In the genomic region with DNA sequence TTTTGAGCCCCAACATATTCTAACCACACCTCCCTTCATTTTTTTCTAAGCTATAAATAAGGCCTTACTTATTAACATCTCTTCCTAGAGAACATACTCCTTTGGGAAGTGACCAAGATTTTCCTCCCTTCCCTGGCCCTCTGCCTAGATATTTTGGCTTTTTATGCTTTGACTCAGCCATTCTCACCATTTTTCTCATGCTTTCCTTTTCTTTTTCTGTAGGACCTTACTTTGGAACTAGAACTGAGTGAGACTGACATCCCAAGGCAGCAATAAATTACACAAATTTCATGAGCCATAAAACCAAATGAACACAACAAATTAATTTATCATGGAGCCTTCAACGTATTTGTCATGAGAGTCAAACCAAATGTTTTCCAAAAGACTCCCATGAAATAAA, we compare ENCODE assay signal across 13 cellular contexts.
A peak's percentile ranks its signal among the peaks of the same experiment; 100 is the strongest.
DNase-seq lines count a peak whose midpoint lies in the region; ATAC-seq and TF ChIP-seq lines count a peak whose summit lies in the region.
"Had no signal": no experiment of that assay in that cellular context is flagged by ENCODE, and none has a peak within 500 bp of the region (broad histone marks: within the 10 kb centered on the region; RNA-seq: fewer than 3 reads in every experiment).

No MANE protein-coding gene starts in this region.

- H2BK12ac ChIP-seq in H9 (ENCODE audit: insufficient read length, low read depth, low read length), result no peak overlapping the region

- no peaks in the 10 kb centered on the region for H3K27me3 Mint-ChIP-seq in H9 (ENCODE audit: low read depth)
- H3K27me3 Mint-ChIP-seq in stimulated activated memory B cell treated with anti-CD40 and anti-IgM and Interleukin-4, amounts not matched to agents 10 μg/mL and 1 μg/mL and 100 μg/mL, for 72 hours, result peaks cover 26% of the 10 kb centered on the region

- no peaks in the 10 kb centered on the region for H3K23me2 ChIP-seq in H9 (ENCODE audit: insufficient read length, low read depth, low read length, poor library complexity, severe bottlenecking)

- H2BK15ac ChIP-seq in H9 (ENCODE audit: low read depth, low read length), result no peak overlapping the region

- H3K4me3 ChIP-seq in fibroblast of the aortic adventitia (ENCODE audit: low read depth, low read length) (no peak overlapping the region), skeletal muscle cell (ENCODE audit: low read depth, low read length) (no peak overlapping the region), esophagus muscularis mucosa (no peak overlapping the region)

- H3K27ac ChIP-seq in esophagus muscularis mucosa (replicated peaks in 1 of 4), result peak overlapping the region in 1 of 4 donors; percentile 9
- H3K27ac ChIP-seq in H9 (ENCODE audit: insufficient read length, low read depth, low read length), result no peak overlapping the region

- H3K56ac ChIP-seq in H9 (ENCODE audit: insufficient read length, low read depth, low read length), result no peak overlapping the region

- H2BK5ac ChIP-seq in H9 (ENCODE audit: insufficient read length, low read length), result no peak overlapping the region

- no peaks in the 10 kb centered on the region for H3K79me1 ChIP-seq in H9 (ENCODE audit: insufficient read depth, low read depth, low read length, poor library complexity, severe bottlenecking)

- ATAC-seq in SK-N-SH treated with all-trans-retinoic acid at 6 μM for 48 hours, result peak; percentile 66
- ATAC-seq in GM18861 (IDR thresholded peaks at IDR 0.05; ENCODE audit: unreplicated experiment), result no peak
- ATAC-seq in stimulated activated memory B cell treated with anti-CD40 and anti-IgM and Interleukin-4, amounts not matched to agents 10 μg/mL and 1 μg/mL and 100 μg/mL, for 72 hours, result no peak

- no peaks in the 10 kb centered on the region for H4K20me1 ChIP-seq in H9 (ENCODE audit: control insufficient read depth, insufficient read depth, insufficient read length)

- H3K36me3 Mint-ChIP-seq in H9 (ENCODE audit: insufficient read depth in 1 of 3, low read depth in 3 of 3), result no peaks in the 10 kb centered on the region
- H3K36me3 Mint-ChIP-seq in stimulated activated memory B cell treated with anti-CD40 and anti-IgM and Interleukin-4, amounts not matched to agents 10 μg/mL and 1 μg/mL and 100 μg/mL, for 72 hours, result no peaks in the 10 kb centered on the region

- H2BK120ac ChIP-seq in H9 (ENCODE audit: low read depth, low read length, poor library complexity, severe bottlenecking), result no peak overlapping the region

- no peaks in the 10 kb centered on the region for H3K79me2 ChIP-seq in H9 (ENCODE audit: insufficient read depth, low read length)

- no peak overlapping the region for H3K4me3 Mint-ChIP-seq in H9
- H3K4me3 Mint-ChIP-seq in stimulated activated memory B cell treated with anti-CD40 and anti-IgM and Interleukin-4, amounts not matched to agents 10 μg/mL and 1 μg/mL and 100 μg/mL, for 72 hours, result no peak overlapping the region

- H3K36me3 ChIP-seq in esophagus muscularis mucosa, result no peaks in the 10 kb centered on the region

- H3K27me3 ChIP-seq in esophagus muscularis mucosa (no peaks in the 10 kb centered on the region), H9 (ENCODE audit: insufficient read depth, low read length) (no peaks in the 10 kb centered on the region)

- H3K23ac ChIP-seq in H9 (ENCODE audit: insufficient read length, low read depth, low read length), result no peak overlapping the region

- no peaks in the 10 kb centered on the region for H3K9me3 Mint-ChIP-seq in H9
- no peaks in the 10 kb centered on the region for H3K9me3 Mint-ChIP-seq in stimulated activated memory B cell treated with anti-CD40 and anti-IgM and Interleukin-4, amounts not matched to agents 10 μg/mL and 1 μg/mL and 100 μg/mL, for 72 hours

- no peak overlapping the region for H4K8ac ChIP-seq in H9 (replicated peaks; ENCODE audit: insufficient read length, low read depth, low read length)

- H2AFZ ChIP-seq in H9 (ENCODE audit: low read length), result no peak overlapping the region

- H3K4me1 Mint-ChIP-seq in H9, result peaks cover 3 to 7% of the 10 kb centered on the region in 2 experiments
- H3K4me1 Mint-ChIP-seq in stimulated activated memory B cell treated with anti-CD40 and anti-IgM and Interleukin-4, amounts not matched to agents 10 μg/mL and 1 μg/mL and 100 μg/mL, for 72 hours, result peaks cover 6% of the 10 kb centered on the region

- H4K91ac ChIP-seq in H9 (ENCODE audit: insufficient read length, low read depth, low read length), result no peak overlapping the region

- H3K4me1 ChIP-seq in esophagus muscularis mucosa (peaks cover 0 to 22% (median 13%) of the 10 kb centered on the region in 4 donors), H9 (ENCODE audit: insufficient read depth, low read length) (no peaks in the 10 kb centered on the region)

- H3K14ac ChIP-seq in H9 (ENCODE audit: insufficient read depth, low read length), result no peak overlapping the region

- TF ChIP-seq POLR2A in esophagus muscularis mucosa (IDR thresholded peaks at IDR 0.05; ENCODE audit: low read depth), result no peak

- H3K4me2 ChIP-seq in H9 (ENCODE audit: insufficient read depth, insufficient read length, low read length), result no peak overlapping the region

- no peak overlapping the region for H3T11ph ChIP-seq in H9 (ENCODE audit: low read length)

- no peak overlapping the region for H3K27ac Mint-ChIP-seq in H9
- H3K27ac Mint-ChIP-seq in stimulated activated memory B cell treated with anti-CD40 and anti-IgM and Interleukin-4, amounts not matched to agents 10 μg/mL and 1 μg/mL and 100 μg/mL, for 72 hours, result no peak overlapping the region

- intact Hi-C loops in esophagus muscularis mucosa (cut with DNase I), result no loop called here

- no peak overlapping the region for H4K5ac ChIP-seq in H9 (ENCODE audit: insufficient read length, low read depth, low read length)

- no peak overlapping the region for H2BK20ac ChIP-seq in H9 (ENCODE audit: low read depth, low read length, poor library complexity, severe bottlenecking)

- H3K9me3 ChIP-seq in esophagus muscularis mucosa (no peaks in the 10 kb centered on the region), H9 (ENCODE audit: control insufficient read depth, low read depth, low read length) (no peaks in the 10 kb centered on the region)

- H3K4ac ChIP-seq in H9 (ENCODE audit: low read depth, low read length), result no peak overlapping the region

- TF ChIP-seq CTCF in fibroblast of the aortic adventitia (IDR thresholded peaks at IDR 0.05; ENCODE audit: insufficient read depth, low read length) (no peak), esophagus muscularis mucosa (IDR thresholded peaks at IDR 0.05) (no peak), H9 (conservative IDR thresholded peaks at IDR 0.05) (no peak)

- H2AK5ac ChIP-seq in H9 (ENCODE audit: insufficient read length, low read length), result no peak overlapping the region

- no peak for TF ChIP-seq EP300 in esophagus muscularis mucosa (IDR thresholded peaks at IDR 0.05)

- 29% methylated on average over 1 of the region's 1 CpG for WGBS in esophagus muscularis mucosa
- no CpG with 5 or more reads among the region's 1 CpG for WGBS in H9 (ENCODE audit: extremely low coverage, insufficient read length, low lambda C conversion rate)

- H3K9ac ChIP-seq in H9 (ENCODE audit: extremely low read depth, insufficient read length, low read length), result no peak overlapping the region

- no peak overlapping the region for H3K18ac ChIP-seq in H9 (ENCODE audit: insufficient read length, low read depth, low read length)

- DNase-seq in H4 (ENCODE audit: low spot score) (peak; percentile 12), fibroblast of the aortic adventitia (ENCODE audit: low read depth) (peak; percentile 97), skeletal muscle cell (ENCODE audit: low read depth) (peak; percentile 83), esophagus muscularis mucosa (ENCODE audit: extremely low spot score) (no peak), H9 (no peak)
- DNase-seq: activated T-cell treated with anti-CD3 and anti-CD28 coated beads for 4 hours, caudate nucleus, DND-41, head of caudate nucleus, mesendoderm had no signal

TF ChIP-seq in SK-N-SH treated with all-trans-retinoic acid at 6 μM for 48 hours, 23 proteins besides CTCF, POLR2A, EP300 and RAD21:
- TF ChIP-seq RARB (CRISPR knock-in tag; IDR thresholded peaks at IDR 0.05) (0 out of 2 replicates have a peak, but pooled peaks have one; percentile 66), ESRRG (CRISPR knock-in tag; IDR thresholded peaks at IDR 0.05) (no peak), ARNTL (CRISPR knock-in tag; IDR thresholded peaks at IDR 0.05; ENCODE audit: borderline replicate concordance, low read depth) (no peak), ISL1 (CRISPR knock-in tag; IDR thresholded peaks at IDR 0.05) (peak; percentile 67), TOX (CRISPR knock-in tag; IDR thresholded peaks at IDR 0.05; ENCODE audit: borderline replicate concordance) (peak; percentile 90)
- TF ChIP-seq, protein P1, sequence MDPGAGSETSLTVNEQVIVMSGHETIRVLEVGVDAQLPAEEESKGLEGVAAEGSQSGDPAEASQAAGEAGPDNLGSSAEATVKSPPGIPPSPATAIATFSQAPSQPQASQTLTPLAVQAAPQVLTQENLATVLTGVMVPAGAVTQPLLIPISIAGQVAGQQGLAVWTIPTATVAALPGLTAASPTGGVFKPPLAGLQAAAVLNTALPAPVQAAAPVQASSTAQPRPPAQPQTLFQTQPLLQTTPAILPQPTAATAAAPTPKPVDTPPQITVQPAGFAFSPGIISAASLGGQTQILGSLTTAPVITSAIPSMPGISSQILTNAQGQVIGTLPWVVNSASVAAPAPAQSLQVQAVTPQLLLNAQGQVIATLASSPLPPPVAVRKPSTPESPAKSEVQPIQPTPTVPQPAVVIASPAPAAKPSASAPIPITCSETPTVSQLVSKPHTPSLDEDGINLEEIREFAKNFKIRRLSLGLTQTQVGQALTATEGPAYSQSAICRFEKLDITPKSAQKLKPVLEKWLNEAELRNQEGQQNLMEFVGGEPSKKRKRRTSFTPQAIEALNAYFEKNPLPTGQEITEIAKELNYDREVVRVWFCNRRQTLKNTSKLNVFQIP (CRISPR knock-in tag; IDR thresholded peaks at IDR 0.05; ENCODE audit: borderline replicate concordance, low read depth), result peak; percentile 30; the same call in 1 of the 2 replicates

Comparison
In these comparisons a context has a peak if more than half of its experiments do, and no peak if none do; other contexts are left out.
1. DNase-seq: peak in H4 (single experiment), fibroblast of the aortic adventitia (single experiment) and skeletal muscle cell (single experiment); none in esophagus muscularis mucosa (single experiment) and H9 (single experiment).